ENCODE assay signal across 8 cellular contexts in genomic region chr6:31958741-31959739, GRCh38. TPM values are rescaled to one million over a fixed set of nuclear protein-coding genes. Genes with fewer than 3 reads are reported as not detected.
DNase-seq lines count a peak whose midpoint lies in the region; FAIRE-seq and TF ChIP-seq lines count a peak whose summit lies in the region.

TSS of gene NELFE (minus strand) at chr6:31958971. CDS start at chr6:31958446, 525 bp downstream.
TSS of gene SKIC2 (plus strand) at chr6:31959175. CDS start at chr6:31959193, 18 bp downstream.

- FAIRE-seq in frontal cortex (lab: Jason Lieb, UNC): peak; percentile 75

- peaks cover 17 to 18% of the 10 kb centered on the region in 2 experiments for H3K4me1 ChIP-seq in neutrophil (ENCODE audit: control insufficient read depth in 1 of 2, insufficient read depth in 1 of 2, low read depth in 1 of 2, low read length in 1 of 2)

- no peak for TF ChIP-seq CTCF in HFF-Myc (IDR thresholded peaks at IDR 0.05; ENCODE audit: low read depth, low read length, missing control alignments)
- TF ChIP-seq CTCF in neutrophil (IDR thresholded peaks at IDR 0.05): peak; percentile 16

- CTCF ChIA-PET in activated naive CD4-positive, alpha-beta T cell treated with anti-CD3 and anti-CD28 coated beads for 36 hours (lab: Charles Lee): interaction anchor here (0.6 to 1.4 kb wide), 4 partner anchors 15 to 897 kb away, joined by 3 to 4 read pairs (median 4); no protein-coding TSS in a partner anchor

- no peaks in the 10 kb centered on the region for H3K27me3 ChIP-seq in neutrophil

- peaks cover 71% of the 10 kb centered on the region for H3K36me3 ChIP-seq in neutrophil

- DNase-seq in GM03348 (ENCODE audit: low spot score) (peak; percentile 99), HFF-Myc (ENCODE audit: extremely low read depth, low read depth) (peak; percentile 90), NAMALWA (ENCODE audit: low spot score) (peak; percentile 98), SK-N-DZ (ENCODE audit: low spot score) (peak; percentile 98), frontal cortex (ENCODE audit: low spot score in 2 of 2) (peak; percentile 98 to 100), substantia nigra (lab: John Stamatoyannopoulos, UW) (peak; percentile 76 to 99 (median 97))
- DNase-seq in activated naive CD4-positive, alpha-beta T cell treated with anti-CD3 and anti-CD28 coated beads for 36 hours: peak; percentile 99

- H3K27ac ChIP-seq in neutrophil (peak within 1 kb of the TSS; percentile 90), substantia nigra (ENCODE audit: low read depth, low read length, poor library complexity, severe bottlenecking) (peak within 1 kb of the TSS; percentile 92)

- H3K27ac Mint-ChIP-seq in activated naive CD4-positive, alpha-beta T cell treated with anti-CD3 and anti-CD28 coated beads for 36 hours: peak within 1 kb of the TSS; percentile 94

- H3K4me3 ChIP-seq in HFF-Myc (replicated peaks; ENCODE audit: low read depth, low read length) (peak within 1 kb of the TSS; percentile 100), neutrophil (ENCODE audit: low read depth in 1 of 2, low read length in 1 of 2) (peak within 1 kb of the TSS; percentile 87 to 88)

- peaks cover 38% of the 10 kb centered on the region for H3K36me3 Mint-ChIP-seq in activated naive CD4-positive, alpha-beta T cell treated with anti-CD3 and anti-CD28 coated beads for 36 hours (ENCODE audit: low read depth)

- peak within 1 kb of the TSS; percentile 95 for H3K4me3 Mint-ChIP-seq in activated naive CD4-positive, alpha-beta T cell treated with anti-CD3 and anti-CD28 coated beads for 36 hours

- H3K9me3 Mint-ChIP-seq in activated naive CD4-positive, alpha-beta T cell treated with anti-CD3 and anti-CD28 coated beads for 36 hours: no peaks in the 10 kb centered on the region

- peaks cover 41% of the 10 kb centered on the region for H3K4me1 Mint-ChIP-seq in activated naive CD4-positive, alpha-beta T cell treated with anti-CD3 and anti-CD28 coated beads for 36 hours (ENCODE audit: low read depth)

- H3K9me3 ChIP-seq in neutrophil: no peaks in the 10 kb centered on the region

- no peaks in the 10 kb centered on the region for H3K27me3 Mint-ChIP-seq in activated naive CD4-positive, alpha-beta T cell treated with anti-CD3 and anti-CD28 coated beads for 36 hours (ENCODE audit: low read depth)

- intact Hi-C loops in activated naive CD4-positive, alpha-beta T cell treated with anti-CD3 and anti-CD28 coated beads for 36 hours (cut with micrococcal nuclease): loop anchor here (1.0 to 5.0 kb wide), 9 partner anchors 13 to 412 kb away; partner anchors contain the start of genes ATP6V1G2, DXO, FKBPL and NFKBIL1

RNA-seq across cellular contexts. Expression of gene NELFE, which starts in this region (rescaled TPM):
- polyA plus RNA-seq in SK-N-DZ (2014; cell fraction: cytosol; rRNA removed): 146 and 170 TPM in 2 replicates
- polyA plus RNA-seq in SK-N-DZ (2014; cell fraction: nucleus; rRNA removed): 120 and 128 TPM in 2 replicates
- 10 to 100 TPM; 83.2 to 87.4 TPM for total RNA-seq in activated naive CD4-positive, alpha-beta T cell treated with anti-CD3 and anti-CD28 coated beads for 36 hours
- total RNA-seq in frontal cortex: 45.7 TPM

RNA-seq across cellular contexts. Expression of gene SKIC2, which starts in this region (rescaled TPM):
- polyA plus RNA-seq in SK-N-DZ (2014; cell fraction: cytosol; rRNA removed): 31.3 and 31.4 TPM in 2 replicates
- polyA plus RNA-seq in SK-N-DZ (2014; cell fraction: nucleus; rRNA removed): 195 and 266 TPM in 2 replicates
- total RNA-seq in activated naive CD4-positive, alpha-beta T cell treated with anti-CD3 and anti-CD28 coated beads for 36 hours: 100 to 1,000 TPM in 1 of 2 experiments, 10 to 100 TPM in 1; 93.6 to 101 TPM
- total RNA-seq in frontal cortex: 30.2 TPM

Comparison
In these comparisons a context has a peak if more than half of its experiments do, and no peak if none do; other contexts are left out.
1. Peak in every context shown above with its lines: DNase-seq, H3K4me3 ChIP-seq and H3K27ac ChIP-seq.